8 cellular contexts compared by ENCODE assay signal in genomic region chr17:8118769-8119574, GRCh38. TPM values are rescaled to one million over a fixed set of nuclear protein-coding genes. Genes with fewer than 3 reads are reported as not detected.
DNase-seq lines count a peak whose midpoint lies in the region; ATAC-seq and TF ChIP-seq lines count a peak whose summit lies in the region.

No MANE protein-coding gene starts in this region.

- POLR2A ChIA-PET in HEK293T (lab: Yijun Ruan, JAX): interaction anchor here (0.6 to 3.1 kb wide), 13 partner anchors 10 to 177 kb away, joined by 3 to 22 read pairs (median 5); partner anchors contain the start of genes AURKB, BORCS6, CTC1 and SLC25A35

- TF ChIP-seq CTCF in prostate gland (IDR thresholded peaks at IDR 0.05) (peak; percentile 74 to 94 (median 84)), upper lobe of right lung (IDR thresholded peaks at IDR 0.05) (peak; percentile 90)

- H3K9me3 ChIP-seq in prostate gland (no peaks in the 10 kb centered on the region), upper lobe of right lung (no peaks in the 10 kb centered on the region)

- ATAC-seq in left ventricle myocardium superior (peak; percentile 82), upper lobe of right lung (peak; percentile 83)

- CTCF ChIA-PET in HEK293T (lab: Yijun Ruan, JAX): interaction anchor here (0.5 to 3.1 kb wide), 29 partner anchors 8 to 500 kb away, joined by 3 to 13 read pairs (median 3); partner anchors contain the start of gene PER1

- TF ChIP-seq POLR2A in prostate gland (IDR thresholded peaks at IDR 0.05): peak; percentile 3

- DNase-seq in DMS79 treated with DMSO at 0.1 percent for 48 hours (lab: John Stamatoyannopoulos, UW) (peak; percentile 73), HEK293T (ENCODE audit: extremely low spot score) (peak; percentile 81), NCI-H1436 treated with DMSO at 0.1 percent for 48 hours (lab: John Stamatoyannopoulos, UW) (peak; percentile 61), T-helper 22 cell (ENCODE audit: low read depth) (peak; percentile 68), anterior cingulate cortex (lab: John Stamatoyannopoulos, UW) (peak; percentile 44 to 95 (median 85)), left ventricle myocardium superior (peak; percentile 95), prostate gland (ENCODE audit: low spot score) (peak; percentile 87), upper lobe of right lung (peak; percentile 94)

- H3K27me3 ChIP-seq in prostate gland (replicated peaks; ENCODE audit: insufficient read depth) (no peaks in the 10 kb centered on the region), upper lobe of right lung (peaks cover 46% of the 10 kb centered on the region)

- H3K27ac ChIP-seq in prostate gland (peak overlapping the region; percentile 78 to 82), upper lobe of right lung (peak overlapping the region; percentile 68)

- intact Hi-C loops in left ventricle myocardium superior (cut with micrococcal nuclease): no loop called here
- intact Hi-C loops in prostate gland (cut with DNase I): loop anchor here (2.0 kb wide), 1 partner anchor 102 kb away; no protein-coding TSS in a partner anchor
- intact Hi-C loops in upper lobe of right lung (cut with DNase I): no loop called here

- H3K4me3 ChIP-seq in prostate gland (peak overlapping the region; percentile 34 to 44), upper lobe of right lung (peak overlapping the region; percentile 67)

- H3K36me3 ChIP-seq in prostate gland: no peaks in the 10 kb centered on the region
- no peaks in the 10 kb centered on the region for H3K36me3 ChIP-seq in upper lobe of right lung

- WGBS in prostate gland: under 1% methylated on average over 38 of the region's 38 CpGs

- peaks cover 10% of the 10 kb centered on the region for H3K4me1 ChIP-seq in prostate gland (replicated peaks)
- peaks cover 54% of the 10 kb centered on the region for H3K4me1 ChIP-seq in upper lobe of right lung

TF ChIP-seq in HEK293T, 16 proteins besides CTCF, POLR2A, EP300 and RAD21:
- TF ChIP-seq FOXA1 (IDR thresholded peaks at IDR 0.05): no peak
- no peak for TF ChIP-seq ZNF384 (IDR thresholded peaks at IDR 0.05)
- no peak for TF ChIP-seq ELF4 (IDR thresholded peaks at IDR 0.05)
- TF ChIP-seq BHLHE40 (IDR thresholded peaks at IDR 0.05; ENCODE audit: borderline replicate concordance): no peak
- TF ChIP-seq TARDBP (IDR thresholded peaks at IDR 0.05): no peak
- no peak for TF ChIP-seq PKNOX1 (IDR thresholded peaks at IDR 0.05)
- no peak for TF ChIP-seq SUZ12 (IDR thresholded peaks at IDR 0.05)
- no peak for TF ChIP-seq L3MBTL2 (conservative IDR thresholded peaks at IDR 0.05)
- no peak for TF ChIP-seq LEF1 (IDR thresholded peaks at IDR 0.05; ENCODE audit: borderline replicate concordance)
- TF ChIP-seq SP1 (IDR thresholded peaks at IDR 0.05): no peak
- TF ChIP-seq FOXK2 (IDR thresholded peaks at IDR 0.05): no peak
- TF ChIP-seq FOXM1 (IDR thresholded peaks at IDR 0.05; ENCODE audit: borderline replicate concordance): no peak
- no peak for TF ChIP-seq CTBP1 (IDR thresholded peaks at IDR 0.05; ENCODE audit: borderline replicate concordance)
- no peak for TF ChIP-seq HDGF (IDR thresholded peaks at IDR 0.05; ENCODE audit: borderline replicate concordance)
- TF ChIP-seq NFRKB (IDR thresholded peaks at IDR 0.05): no peak

RNA-seq across cellular contexts. Expression of gene ALOXE3, which starts 0.7 kb away (rescaled TPM):
- total RNA-seq in left ventricle myocardium superior: not detected
- total RNA-seq in prostate gland: 1 to 10 TPM in 1 of 2 donors, not detected in 1; 2.4 TPM
- total RNA-seq in upper lobe of right lung: not detected

RNA-seq across cellular contexts. Expression of gene HES7, which starts 4.9 kb away (rescaled TPM):
- not detected for total RNA-seq in left ventricle myocardium superior
- under 1 TPM in 1 of 2 donors, not detected in 1; 0.34 TPM for total RNA-seq in prostate gland
- total RNA-seq in upper lobe of right lung: not detected

RNA-seq across cellular contexts. Expression of gene ALOX12B, which starts 31.5 kb away (rescaled TPM):
- total RNA-seq in left ventricle myocardium superior: not detected
- total RNA-seq in prostate gland: under 1 TPM; 0.18 to 0.40 TPM
- not detected for total RNA-seq in upper lobe of right lung

RNA-seq across cellular contexts. Expression of gene PER1, which starts 33.2 kb away (rescaled TPM):
- total RNA-seq in left ventricle myocardium superior (126 TPM), prostate gland (100 to 1,000 TPM; 119 to 142 TPM), upper lobe of right lung (350 TPM)

RNA-seq across cellular contexts. Expression of gene VAMP2, which starts 43.8 kb away (rescaled TPM):
- total RNA-seq in left ventricle myocardium superior: 62.3 TPM
- 10 to 100 TPM; 34.2 to 65.2 TPM for total RNA-seq in prostate gland
- 78.1 TPM for total RNA-seq in upper lobe of right lung

Comparison
In these comparisons a context has a peak if more than half of its experiments do, and no peak if none do; other contexts are left out.
1. Peak in every context shown above with its lines: DNase-seq, ATAC-seq, H3K4me3 ChIP-seq and H3K27ac ChIP-seq.